ENCODE assay signal across 10 cellular contexts in genomic region chr15:43516801-43517353, GRCh38. TPM values are rescaled to one million over a fixed set of nuclear protein-coding genes. Genes with fewer than 3 reads are reported as not detected.
DNase-seq lines count a peak whose midpoint lies in the region; ATAC-seq and TF ChIP-seq lines count a peak whose summit lies in the region.
"Had no signal": no experiment of that assay in that cellular context is flagged by ENCODE, and none has a peak within 500 bp of the region (broad histone marks: within the 10 kb centered on the region; RNA-seq: fewer than 3 reads in every experiment).

No MANE protein-coding gene starts in this region.

- TF ChIP-seq CTCF in breast epithelium (IDR thresholded peaks at IDR 0.05) = no peak
- no peak for TF ChIP-seq CTCF in MCF 10A (IDR thresholded peaks at IDR 0.05; ENCODE audit: unreplicated experiment)
- no peak for TF ChIP-seq CTCF in chondrocyte (IDR thresholded peaks at IDR 0.05)

- H3K27me3 ChIP-seq in breast epithelium = no peaks in the 10 kb centered on the region

- H3K4me1 ChIP-seq in breast epithelium = no peaks in the 10 kb centered on the region
- peaks cover 25% of the 10 kb centered on the region for H3K4me1 ChIP-seq in mesodermal cell (ENCODE audit: control insufficient read depth, insufficient read depth, low read length, poor library complexity, severe bottlenecking)
- no peaks in the 10 kb centered on the region for H3K4me1 ChIP-seq in urinary bladder (ENCODE audit: insufficient read depth)

- H3K36me3 ChIP-seq in breast epithelium (no peaks in the 10 kb centered on the region), mesodermal cell (ENCODE audit: control insufficient read depth, insufficient read depth, low read length) (peaks cover 17% of the 10 kb centered on the region), urinary bladder (ENCODE audit: insufficient read depth) (no peaks in the 10 kb centered on the region)

- TF ChIP-seq POLR2A in breast epithelium (IDR thresholded peaks at IDR 0.05) = no peak

- H3K4me3 ChIP-seq in breast epithelium (peak overlapping the region; percentile 46 to 69 (median 49)), mesodermal cell (ENCODE audit: extremely low read depth, insufficient read depth, low read length, poor library complexity, severe bottlenecking) (peak overlapping the region; percentile 62), urinary bladder (ENCODE audit: low read depth, low read length) (peak overlapping the region; percentile 37)

- no TSS peak for BruUV-seq in MCF 10A (replicated peaks; lab: Mats Ljungman, UMichigan)

- ATAC-seq in GM18861 (IDR thresholded peaks at IDR 0.05; ENCODE audit: unreplicated experiment) = no peak
- ATAC-seq in GM19324 (IDR thresholded peaks at IDR 0.05; ENCODE audit: low FRiP score, unreplicated experiment) = no peak

- no peak overlapping the region for H3K4me3 Mint-ChIP-seq in MCF 10A (ENCODE audit: unreplicated experiment)
- peak overlapping the region; percentile 99 for H3K4me3 Mint-ChIP-seq in chondrocyte (ENCODE audit: unreplicated experiment)
- H3K4me3 Mint-ChIP-seq: CD4-positive, alpha-beta memory T cell had no signal

- 23 to 43% methylated on average over 1 to 2 of the region's 4 CpGs for WGBS in mesodermal cell (ENCODE audit: insufficient coverage in 2 of 2), 2 experiments
- WGBS in urinary bladder = 19% methylated on average over 4 of the region's 4 CpGs

- CTCF ChIA-PET in MCF 10A (lab: Yijun Ruan, JAX) = interaction anchor here (0.9 to 1.2 kb wide), 2 partner anchors 76 to 113 kb away, joined by 4 to 5 read pairs; no protein-coding TSS in a partner anchor

- POLR2A ChIA-PET in MCF 10A (lab: Yijun Ruan, JAX) = no interaction called here

- peaks cover 14% of the 10 kb centered on the region for H3K4me1 Mint-ChIP-seq in MCF 10A (ENCODE audit: insufficient read depth, unreplicated experiment)
- H3K4me1 Mint-ChIP-seq in chondrocyte (ENCODE audit: low read depth) = peaks cover 51% of the 10 kb centered on the region

- H3K27ac Mint-ChIP-seq in MCF 10A (ENCODE audit: low read depth, unreplicated experiment) (no peak overlapping the region), chondrocyte (ENCODE audit: unreplicated experiment) (peak overlapping the region; percentile 94)
- H3K27ac Mint-ChIP-seq: memory B cell had no signal

- DNase-seq in breast epithelium (ENCODE audit: low spot score in 2 of 2) (no peak), MCF 10A (ENCODE audit: unreplicated experiment) (no peak), chondrocyte (ENCODE audit: low spot score) (no peak)
- no peak for DNase-seq in activated CD8-positive, alpha-beta memory T cell treated with anti-CD3 and anti-CD28 coated beads, Interleukin-2, amount 50 U/mL, for 48 hours
- DNase-seq: CD4-positive, alpha-beta memory T cell had no signal

- H3K27ac ChIP-seq in breast epithelium = peak overlapping the region; percentile 50 to 90
- H3K27ac ChIP-seq in mesodermal cell (ENCODE audit: low read depth, low read length, severe bottlenecking) = peak overlapping the region; percentile 89
- peak overlapping the region; percentile 26 for H3K27ac ChIP-seq in urinary bladder (ENCODE audit: low read depth)

- peaks cover 28% of the 10 kb centered on the region for H3K27me3 Mint-ChIP-seq in MCF 10A (ENCODE audit: insufficient read depth, unreplicated experiment)
- no peaks in the 10 kb centered on the region for H3K27me3 Mint-ChIP-seq in chondrocyte (ENCODE audit: low read depth)

- intact Hi-C loops in breast epithelium (cut with DNase I; ENCODE audit: low total_unique reads) (no loop called here), MCF 10A (cut with micrococcal nuclease) (no loop called here)

- H3K36me3 Mint-ChIP-seq in MCF 10A (ENCODE audit: insufficient read depth, unreplicated experiment) = no peaks in the 10 kb centered on the region
- H3K36me3 Mint-ChIP-seq in chondrocyte (ENCODE audit: low read depth) = peaks cover 16% of the 10 kb centered on the region
- H3K36me3 Mint-ChIP-seq: memory B cell had no signal

- no peaks in the 10 kb centered on the region for H3K9me3 Mint-ChIP-seq in MCF 10A (ENCODE audit: unreplicated experiment)
- H3K9me3 Mint-ChIP-seq in chondrocyte (ENCODE audit: low read depth) = no peaks in the 10 kb centered on the region
- H3K9me3 Mint-ChIP-seq: CD4-positive, alpha-beta memory T cell; memory B cell had no signal

- H3K9me3 ChIP-seq in breast epithelium = no peaks in the 10 kb centered on the region
- no peaks in the 10 kb centered on the region for H3K9me3 ChIP-seq in mesodermal cell (ENCODE audit: control insufficient read depth, low read length)

RNA-seq across cellular contexts. Expression of gene MAP1A, which starts 0.5 kb away (rescaled TPM):
- total RNA-seq in breast epithelium (10 to 100 TPM in 1 of 3 donors, 1 to 10 TPM in 2; 2.8 to 12.8 (median 8.8) TPM), MCF 10A (2022) (0.09 and 0.17 TPM in 2 replicates), chondrocyte (95.3 to 99.9 TPM (median 96.3 TPM) in 3 replicates), urinary bladder (14.3 TPM)
- polyA plus RNA-seq in mesodermal cell (2013, experiment 1 of 2) = 12.5 TPM
- polyA plus RNA-seq in mesodermal cell (2013, experiment 2 of 2) = 11.6 TPM
- polyA plus RNA-seq in urinary bladder = 27.3 TPM

RNA-seq across cellular contexts. Expression of gene TP53BP1, which starts 23.9 kb away (rescaled TPM):
- total RNA-seq in breast epithelium (10 to 100 TPM; 30.1 to 65.5 (median 60.9) TPM), MCF 10A (2022) (38.8 and 53.5 TPM in 2 replicates), chondrocyte (44.8 to 71.1 TPM (median 45.6 TPM) in 3 replicates), urinary bladder (106 TPM)
- polyA plus RNA-seq in mesodermal cell (2013, experiment 1 of 2) = 55.7 TPM
- polyA plus RNA-seq in mesodermal cell (2013, experiment 2 of 2) = 48.7 TPM
- polyA plus RNA-seq in urinary bladder = 16.7 TPM

Comparison
In these comparisons a context has a peak if more than half of its experiments do, and no peak if none do; other contexts are left out.
1. H3K27ac ChIP-seq: peak in every context shown above with its lines; median percentile 89 in mesodermal cell; 70 in breast epithelium; 26 in urinary bladder.